19 cellular contexts compared by ENCODE assay signal in the genomic region with DNA sequence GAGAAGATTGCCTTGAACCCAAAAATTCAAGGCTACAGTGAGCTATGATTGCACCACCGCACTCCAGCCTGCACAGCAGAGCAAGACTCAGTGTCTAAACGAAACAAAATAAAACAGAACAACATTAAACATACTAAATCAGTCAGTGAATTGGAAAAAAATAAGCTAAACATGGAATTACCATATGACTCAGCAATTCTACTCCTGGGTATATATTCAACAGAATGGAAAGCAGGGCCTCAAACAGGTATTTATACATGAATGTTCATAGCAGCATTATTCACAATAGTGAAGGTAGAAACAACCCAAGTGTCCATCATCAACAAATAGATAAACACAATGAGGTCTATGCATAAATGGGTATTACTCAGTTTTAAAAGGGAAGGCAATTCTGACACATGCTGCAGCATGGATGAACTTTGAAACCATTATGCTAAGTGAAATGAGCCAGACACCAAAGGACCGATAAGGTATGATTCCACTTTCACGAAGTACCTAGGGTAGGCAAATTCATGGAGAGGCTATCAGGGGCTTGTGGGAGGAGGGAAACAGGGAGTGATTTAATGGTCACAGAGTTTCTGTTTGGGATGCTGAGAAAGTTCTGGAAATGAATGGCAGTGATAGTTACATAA. TPM values are rescaled to one million over a fixed set of nuclear protein-coding genes. Genes with fewer than 3 reads are reported as not detected.
"Had no signal": no experiment of that assay in that cellular context is flagged by ENCODE, and none has a peak within 500 bp of the region (broad histone marks: within the 10 kb centered on the region; RNA-seq: fewer than 3 reads in every experiment).

No MANE protein-coding gene starts in this region.

- H3K9ac ChIP-seq: neural progenitor cell had no signal

- H3K4me1 ChIP-seq: neural progenitor cell, tibial artery, upper lobe of left lung, uterus had no signal

- H3K4me3 ChIP-seq: dorsolateral prefrontal cortex, neural progenitor cell, ovary, tibial artery, upper lobe of left lung, uterus had no signal

- H3K4me3 Mint-ChIP-seq: natural killer cell; neural progenitor cell; stimulated activated memory B cell treated with anti-CD40 and anti-IgM and Interleukin-4, amounts not matched to agents 10 μg/mL and 1 μg/mL and 100 μg/mL, for 72 hours; stimulated activated naive CD8-positive, alpha-beta T cell treated with anti-CD3 and anti-CD28 coated beads, Interleukin-15, Interleukin-2, amounts not matched to agents 100 ng/mL and 50 ng/mL, for 24 hours had no signal

- H2AFZ ChIP-seq: neural progenitor cell had no signal

- H3K27ac Mint-ChIP-seq: natural killer cell; neural progenitor cell; stimulated activated memory B cell treated with anti-CD40 and anti-IgM and Interleukin-4, amounts not matched to agents 10 μg/mL and 1 μg/mL and 100 μg/mL, for 72 hours; stimulated activated naive CD8-positive, alpha-beta T cell treated with anti-CD3 and anti-CD28 coated beads, Interleukin-15, Interleukin-2, amounts not matched to agents 100 ng/mL and 50 ng/mL, for 24 hours had no signal

- DNase-seq: cortex of kidney; dorsolateral prefrontal cortex; effector CD8-positive, alpha-beta T cell; foreskin melanocyte; head of caudate nucleus; hippocampal formation; kidney glomerular epithelial cell; natural killer cell; nucleus accumbens; ovary; right cardiac atrium; stimulated activated CD4-positive, alpha-beta T cell treated with anti-CD3 and anti-CD28 coated beads, Interleukin-4, amount 100 ng/mL, for 1 hour; tibial artery; upper lobe of left lung; uterus had no signal

- H3K9me3 ChIP-seq: ovary, tibial artery, upper lobe of left lung, uterus had no signal

- H3K4me1 Mint-ChIP-seq: natural killer cell; neural progenitor cell; stimulated activated memory B cell treated with anti-CD40 and anti-IgM and Interleukin-4, amounts not matched to agents 10 μg/mL and 1 μg/mL and 100 μg/mL, for 72 hours had no signal

- H3K36me3 Mint-ChIP-seq: natural killer cell; neural progenitor cell; stimulated activated memory B cell treated with anti-CD40 and anti-IgM and Interleukin-4, amounts not matched to agents 10 μg/mL and 1 μg/mL and 100 μg/mL, for 72 hours had no signal

- H3K36me3 ChIP-seq: neural progenitor cell, ovary, tibial artery, upper lobe of left lung, uterus had no signal

- H3K27me3 Mint-ChIP-seq: stimulated activated memory B cell treated with anti-CD40 and anti-IgM and Interleukin-4, amounts not matched to agents 10 μg/mL and 1 μg/mL and 100 μg/mL, for 72 hours; stimulated activated naive CD8-positive, alpha-beta T cell treated with anti-CD3 and anti-CD28 coated beads, Interleukin-15, Interleukin-2, amounts not matched to agents 100 ng/mL and 50 ng/mL, for 24 hours had no signal

- ATAC-seq: left lobe of liver; natural killer cell; right cardiac atrium; stimulated activated memory B cell treated with anti-CD40 and anti-IgM and Interleukin-4, amounts not matched to agents 10 μg/mL and 1 μg/mL and 100 μg/mL, for 72 hours had no signal

- H3K27me3 ChIP-seq: neural progenitor cell, ovary, tibial artery, upper lobe of left lung, uterus had no signal

- H3K4me2 ChIP-seq: neural progenitor cell had no signal

- H3K27ac ChIP-seq: dorsolateral prefrontal cortex, neural progenitor cell, ovary, tibial artery, upper lobe of left lung, uterus had no signal

RNA-seq across cellular contexts. Expression of a gene that starts 15.5 kb away (rescaled TPM):
- total RNA-seq: left lobe of liver, natural killer cell had no signal
